Comparison of ENCODE assay signal across 2 cellular contexts in the genomic region with DNA sequence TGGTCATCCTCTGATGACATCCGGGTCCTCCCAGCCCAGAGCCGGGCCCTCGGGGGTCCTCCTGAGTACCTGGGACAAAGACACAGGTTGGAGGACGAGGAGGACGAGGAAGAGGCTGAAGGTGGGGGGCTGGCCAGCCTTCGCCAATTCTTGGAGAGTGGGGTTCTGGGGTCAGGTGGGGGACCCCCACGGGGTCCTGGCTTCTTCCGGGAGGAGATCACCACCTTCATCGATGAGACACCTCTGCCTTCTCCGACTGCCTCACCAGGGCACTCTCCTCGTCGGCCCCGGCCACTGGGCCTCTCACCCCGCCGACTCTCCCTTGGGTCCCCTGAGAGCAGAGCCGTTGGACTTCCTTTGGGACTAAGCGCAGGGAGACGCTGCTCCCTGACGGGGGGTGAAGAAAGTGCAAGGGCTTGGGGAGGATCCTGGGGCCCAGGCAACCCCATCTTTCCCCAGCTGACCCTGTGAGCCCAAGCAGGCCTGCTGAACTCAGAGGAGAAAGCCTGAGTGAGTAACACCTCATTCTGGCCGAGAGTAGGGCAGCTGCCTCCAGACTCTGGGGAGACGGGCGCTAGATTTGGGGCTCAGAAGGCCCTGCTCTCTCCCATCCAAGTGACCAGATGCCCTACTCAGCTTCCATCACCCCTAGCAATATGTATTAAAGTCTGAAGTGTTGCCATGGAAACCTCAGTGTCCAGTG.
TF ChIP-seq lines count a peak whose summit lies in the region.

No MANE protein-coding gene starts in this region.

TF ChIP-seq in SK-N-SH, 30 proteins besides CTCF, POLR2A, EP300 and RAD21:
- TF ChIP-seq YY1 (IDR thresholded peaks at IDR 0.05; ENCODE audit: low read depth) (no peak), FOSL2 (IDR thresholded peaks at IDR 0.05; ENCODE audit: borderline replicate concordance, low read depth) (no peak), MXI1 (IDR thresholded peaks at IDR 0.05; ENCODE audit: low read depth, low read length) (no peak)

TF ChIP-seq in SK-N-SH treated with all-trans-retinoic acid at 6 μM for 48 hours, 23 proteins besides CTCF, POLR2A, EP300 and RAD21:
- no peak for TF ChIP-seq TOX (CRISPR knock-in tag; IDR thresholded peaks at IDR 0.05; ENCODE audit: borderline replicate concordance)
